21 cellular contexts compared by ENCODE assay signal in genomic region chr10:131656446-131656845, GRCh38.
"Had no signal": no experiment of that assay in that cellular context is flagged by ENCODE, and none has a peak within 500 bp of the region (broad histone marks: within the 10 kb centered on the region; RNA-seq: fewer than 3 reads in every experiment).

No MANE protein-coding gene starts in this region.

- ATAC-seq: activated naive CD4-positive, alpha-beta T cell treated with anti-CD3 and anti-CD28 coated beads, Interleukin-2, amount 50 U/mL, for 72 hours; foreskin keratinocyte; left lung; psoas muscle; right cardiac atrium; SK-N-SH treated with all-trans-retinoic acid at 6 μM for 48 hours; stimulated activated effector memory CD8-positive, alpha-beta T cell treated with anti-CD3 and anti-CD28 coated beads, Interleukin-12 subunit alpha, Interleukin-12 subunit beta, amount 100 ng/mL, for 72 hours had no signal

- FAIRE-seq: colon, islet of Langerhans, small intestine had no signal

- H3K9me3 Mint-ChIP-seq: activated CD4-positive, alpha-beta memory T cell treated with anti-CD3 and anti-CD28 coated beads, Interleukin-2, amount 10 ng/mL, durations not matched to agents 7 days and 5 days; activated naive CD4-positive, alpha-beta T cell treated with anti-CD3 and anti-CD28 coated beads, Interleukin-2, amount 50 U/mL, for 72 hours had no signal

- H3K36me3 ChIP-seq: cardiac muscle cell, left lung had no signal

- DNase-seq: activated B cell treated with CpG ODN at 0.5 μM for 24 hours; activated CD4-positive, alpha-beta memory T cell treated with anti-CD3 and anti-CD28 coated beads, Interleukin-2, amount 10 ng/mL, durations not matched to agents 7 days and 5 days; activated CD4-positive, alpha-beta T cell treated with anti-CD3 and anti-CD28 coated beads for 4 hours; activated gamma-delta T cell treated with Interleukin-2 at 50 U/mL for 16 hours; endodermal cell; foreskin keratinocyte; hippocampal formation; mammary epithelial cell; psoas muscle; right cardiac atrium; small intestine; stimulated activated CD4-positive, alpha-beta T cell treated with anti-CD3 and anti-CD28 coated beads, Interleukin-4, amount 100 ng/mL, for 24 hours; T-helper 1 cell; T-helper 9 cell had no signal

- H3K4me3 ChIP-seq: cardiac muscle cell, left lung, psoas muscle had no signal

- H3K27me3 ChIP-seq: foreskin keratinocyte had no signal

- H3K27ac ChIP-seq: cardiac muscle cell, foreskin keratinocyte, left lung, psoas muscle had no signal

- H3K9me3 ChIP-seq: psoas muscle had no signal

- H3K4me3 Mint-ChIP-seq: activated B cell treated with CpG ODN at 0.5 μM for 24 hours; activated CD4-positive, alpha-beta memory T cell treated with anti-CD3 and anti-CD28 coated beads, Interleukin-2, amount 10 ng/mL, durations not matched to agents 7 days and 5 days; endodermal cell; stimulated activated effector memory CD8-positive, alpha-beta T cell treated with anti-CD3 and anti-CD28 coated beads, Interleukin-12 subunit alpha, Interleukin-12 subunit beta, amount 100 ng/mL, for 72 hours had no signal

- H3K36me3 Mint-ChIP-seq: activated naive CD4-positive, alpha-beta T cell treated with anti-CD3 and anti-CD28 coated beads, Interleukin-2, amount 50 U/mL, for 72 hours; stimulated activated effector memory CD8-positive, alpha-beta T cell treated with anti-CD3 and anti-CD28 coated beads, Interleukin-12 subunit alpha, Interleukin-12 subunit beta, amount 100 ng/mL, for 72 hours had no signal

- H3K4me1 ChIP-seq: foreskin keratinocyte, left lung, psoas muscle had no signal

- H3K4me1 Mint-ChIP-seq: activated B cell treated with CpG ODN at 0.5 μM for 24 hours; activated CD4-positive, alpha-beta memory T cell treated with anti-CD3 and anti-CD28 coated beads, Interleukin-2, amount 10 ng/mL, durations not matched to agents 7 days and 5 days; stimulated activated effector memory CD8-positive, alpha-beta T cell treated with anti-CD3 and anti-CD28 coated beads, Interleukin-12 subunit alpha, Interleukin-12 subunit beta, amount 100 ng/mL, for 72 hours had no signal
